Comparison of ENCODE assay signal across 8 cellular contexts in the genomic region with DNA sequence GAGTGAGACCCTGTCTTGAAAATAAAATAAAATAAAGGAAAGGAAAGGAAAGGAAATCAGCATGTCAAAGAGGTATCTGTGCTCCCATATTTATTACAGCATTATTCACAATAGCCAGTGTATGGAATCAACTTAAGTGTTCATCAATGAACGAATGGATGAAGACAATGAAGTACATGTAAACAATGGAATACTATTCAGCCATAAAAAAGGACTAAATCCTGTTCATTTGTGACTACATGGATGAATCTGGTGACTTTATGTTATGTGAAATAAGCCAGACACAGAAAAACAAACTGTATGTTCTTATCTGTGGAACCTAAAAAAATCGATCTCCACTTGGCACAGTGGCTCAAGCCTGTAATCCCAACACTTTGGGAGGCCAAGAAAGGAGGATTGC.
"Had no signal": no experiment of that assay in that cellular context is flagged by ENCODE, and none has a peak within 500 bp of the region (broad histone marks: within the 10 kb centered on the region; RNA-seq: fewer than 3 reads in every experiment).

No MANE protein-coding gene starts in this region.

- H3K4me3 ChIP-seq: GM23248, HAP-1 had no signal

- H2AFZ ChIP-seq: GM23248 had no signal

- H3K27ac ChIP-seq: GM23248, KMS-11 had no signal

- H3K36me3 ChIP-seq: HAP-1 had no signal

- H3K9me3 ChIP-seq: HAP-1 had no signal

- DNase-seq: GM23248, GOT3, H7, HFFc6, Karpas-422, KBM-7 had no signal

- H3K9ac ChIP-seq: GM23248, KMS-11 had no signal

- H3K4me2 ChIP-seq: KMS-11 had no signal

- H3K4me3 Mint-ChIP-seq: HFFc6 had no signal
